Comparison of ENCODE assay signal across 17 cellular contexts in genomic region chr13:88339271-88339741, GRCh38.
DNase-seq lines count a peak whose midpoint lies in the region; ATAC-seq and TF ChIP-seq lines count a peak whose summit lies in the region.
"Had no signal": no experiment of that assay in that cellular context is flagged by ENCODE, and none has a peak within 500 bp of the region (broad histone marks: within the 10 kb centered on the region; RNA-seq: fewer than 3 reads in every experiment).

No MANE protein-coding gene starts in this region.

- H3K27me3 ChIP-seq in Karpas-422 (ENCODE audit: low read length) (no peaks in the 10 kb centered on the region), stomach (no peaks in the 10 kb centered on the region)

- peak overlapping the region; percentile 88 for H2AFZ ChIP-seq in Karpas-422 (ENCODE audit: low read length)

- H3K36me3 ChIP-seq in Karpas-422 (ENCODE audit: insufficient read depth, low read length) = no peaks in the 10 kb centered on the region
- no peaks in the 10 kb centered on the region for H3K36me3 ChIP-seq in mucosa of descending colon (ENCODE audit: low read depth)
- no peaks in the 10 kb centered on the region for H3K36me3 ChIP-seq in stomach

- WGBS in stomach, 5 donors = 35 to 75% (median 63%) methylated on average over 6 to 8 of the region's 8 CpGs

- H3K9ac ChIP-seq in Karpas-422 (ENCODE audit: low read length) = no peak overlapping the region
- H3K9ac ChIP-seq: SK-N-SH had no signal

- 0 out of 2 replicates have a peak, but pooled peaks cover 2% of the 10 kb centered on the region for H3K4me1 ChIP-seq in Karpas-422 (ENCODE audit: low read length)
- H3K4me1 ChIP-seq in mucosa of descending colon (ENCODE audit: low read depth) = peaks cover 4% of the 10 kb centered on the region
- no peaks in the 10 kb centered on the region for H3K4me1 ChIP-seq in stomach

- H3K4me3 ChIP-seq in Karpas-422 (ENCODE audit: low read length) (no peak overlapping the region), mucosa of descending colon (no peak overlapping the region), stomach (no peak overlapping the region)

- H3K27me3 Mint-ChIP-seq in chondrocyte (ENCODE audit: low read depth) = no peaks in the 10 kb centered on the region

- no peak for TF ChIP-seq EP300 in stomach (IDR thresholded peaks at IDR 0.05)

- H3K4me2 ChIP-seq in Karpas-422 (ENCODE audit: low read depth, low read length, poor library complexity, severe bottlenecking) = no peak overlapping the region
- H3K4me2 ChIP-seq: SK-N-SH had no signal

- no peak for TF ChIP-seq CTCF in chondrocyte (IDR thresholded peaks at IDR 0.05)
- TF ChIP-seq CTCF in mucosa of descending colon (IDR thresholded peaks at IDR 0.05) = no peak
- no peak for TF ChIP-seq CTCF in stomach (IDR thresholded peaks at IDR 0.05)

- TF ChIP-seq POLR2A in stomach (IDR thresholded peaks at IDR 0.05) = no peak

- no peak overlapping the region for H3K27ac Mint-ChIP-seq in chondrocyte (ENCODE audit: unreplicated experiment)
- H3K27ac Mint-ChIP-seq: H9 had no signal

- H3K27ac ChIP-seq in Karpas-422 (ENCODE audit: low read length) (no peak overlapping the region), stomach (no peak overlapping the region)
- H3K27ac ChIP-seq: C4-2B had no signal

- no peaks in the 10 kb centered on the region for H3K4me1 Mint-ChIP-seq in chondrocyte (ENCODE audit: low read depth)
- H3K4me1 Mint-ChIP-seq: H9 had no signal

- ATAC-seq in mucosa of descending colon (peak; percentile 95), left ventricle myocardium superior (no peak)

- intact Hi-C loops in mucosa of descending colon (cut with DNase I, micrococcal nuclease) (no loop called here), left ventricle myocardium superior (cut with micrococcal nuclease) (no loop called here), stomach (cut with DNase I; ENCODE audit: low total_unique reads) (no loop called here)

- H3K36me3 Mint-ChIP-seq in chondrocyte (ENCODE audit: low read depth) = no peaks in the 10 kb centered on the region

- H3K9me3 ChIP-seq in Karpas-422 (ENCODE audit: low read length) (peaks cover 9% of the 10 kb centered on the region; the same call in 1 of the 2 replicates), mucosa of descending colon (peaks cover under 1% of the 10 kb centered on the region), stomach (peaks cover 0 to 4% (median 0%) of the 10 kb centered on the region in 4 donors)
- H3K9me3 ChIP-seq: SK-N-SH had no signal

- no peak overlapping the region for H3K4me3 Mint-ChIP-seq in chondrocyte (ENCODE audit: unreplicated experiment)
- H3K4me3 Mint-ChIP-seq: H9 had no signal

- DNase-seq in A172 (ENCODE audit: low spot score) = peak; percentile 31
- no peak for DNase-seq in Karpas-422
- peak; percentile 56 for DNase-seq in chondrocyte (ENCODE audit: low spot score)
- DNase-seq in mucosa of descending colon = peak; percentile 39 to 55 (median 50)
- no peak for DNase-seq in left ventricle myocardium superior
- DNase-seq in OCI-M1 (lab: John Stamatoyannopoulos, UW) = no peak
- no peak for DNase-seq in HPDE6-E6E7 (ENCODE audit: extremely low spot score)
- no peak for DNase-seq in stomach
- DNase-seq: H9, IMR-90, Kasumi-1, NCI-H1105, NCI-H1694, NCI-H226, NCI-H526, SK-N-SH had no signal

- peaks cover 3% of the 10 kb centered on the region for H3K9me3 Mint-ChIP-seq in chondrocyte (ENCODE audit: low read depth)

- H3K79me2 ChIP-seq in Karpas-422 (ENCODE audit: low read length) = no peaks in the 10 kb centered on the region

- H3K9me2 ChIP-seq in Karpas-422 (replicated peaks; ENCODE audit: insufficient read depth, low read length) = no peaks in the 10 kb centered on the region
- H3K9me2 ChIP-seq: SK-N-SH had no signal

- no peaks in the 10 kb centered on the region for H4K20me1 ChIP-seq in Karpas-422 (ENCODE audit: insufficient read depth, low read depth, low read length)

Comparison
In these comparisons a context has a peak if more than half of its experiments do, and no peak if none do; other contexts are left out.
1. DNase-seq: peak in A172 (single experiment), chondrocyte (single experiment) and mucosa of descending colon (3 of 3); none in Karpas-422 (single experiment), left ventricle myocardium superior (single experiment), OCI-M1 (single experiment), HPDE6-E6E7 (single experiment) and stomach (single experiment).